10 cellular contexts compared by ENCODE assay signal in genomic region chr11:67644042-67644441, GRCh38. TPM values are rescaled to one million over a fixed set of nuclear protein-coding genes. Genes with fewer than 3 reads are reported as not detected.
DNase-seq lines count a peak whose midpoint lies in the region; TF ChIP-seq lines count a peak whose summit lies in the region.
"Had no signal": no experiment of that assay in that cellular context is flagged by ENCODE, and none has a peak within 500 bp of the region (broad histone marks: within the 10 kb centered on the region; RNA-seq: fewer than 3 reads in every experiment).

No MANE protein-coding gene starts in this region.

- 0 out of 2 replicates have a peak overlapping the region, but pooled peaks have one; percentile 1 for H3K27ac ChIP-seq in C4-2B
- H3K27ac ChIP-seq in OCI-LY7 (ENCODE audit: low read depth, low read length, poor library complexity, severe bottlenecking), result peak overlapping the region; percentile 97

- BruUV-seq in OCI-LY7 (replicated peaks; lab: Mats Ljungman, UMichigan), result no TSS peak

- H3K36me3 ChIP-seq in OCI-LY7 (ENCODE audit: insufficient read depth, low read length), result no peaks in the 10 kb centered on the region; the same call in 1 of the 2 replicates

- DNase-seq in OCI-LY7 (ENCODE audit: low spot score) (peak; percentile 71), fibroblast of pulmonary artery (ENCODE audit: low read depth) (peak; percentile 20), NCI-H1694 treated with DMSO at 0.1 percent for 48 hours (lab: John Stamatoyannopoulos, UW) (no peak), NK-92 (lab: John Stamatoyannopoulos, UW; ENCODE audit: unreplicated experiment) (no peak), NCI-H2107 (lab: John Stamatoyannopoulos, UW) (no peak), SKM-1 (lab: John Stamatoyannopoulos, UW; ENCODE audit: unreplicated experiment) (no peak)
- DNase-seq: nephron progenitor cell had no signal

- H3K4me1 ChIP-seq in OCI-LY7 (ENCODE audit: insufficient read depth, low read length, poor library complexity, severe bottlenecking), result peaks cover 59% of the 10 kb centered on the region

- H3K4me3 ChIP-seq in OCI-LY7 (ENCODE audit: low read depth, low read length, poor library complexity, severe bottlenecking) (peak overlapping the region; percentile 70), fibroblast of pulmonary artery (replicated peaks; ENCODE audit: low read depth, low read length) (no peak overlapping the region)

- H4K20me1 ChIP-seq in OCI-LY7 (ENCODE audit: insufficient read depth, low read length), result no peaks in the 10 kb centered on the region

- H3K4me2 ChIP-seq in OCI-LY7 (ENCODE audit: low read length), result peak overlapping the region; percentile 79

- no peaks in the 10 kb centered on the region for H3K9me3 ChIP-seq in OCI-LY7 (ENCODE audit: low read length)

- POLR2A ChIA-PET in OCI-LY7 (lab: Charles Lee), result interaction anchor here (8.0 kb wide), 1 partner anchor 15 kb away, joined by 69 read pairs; no protein-coding TSS in a partner anchor

- H2AFZ ChIP-seq in OCI-LY7 (ENCODE audit: low read length), result no peak overlapping the region

- intact Hi-C loops in OCI-LY7 (cut with micrococcal nuclease; ENCODE audit: unreplicated experiment), result loop anchor here (1.0 to 10.0 kb wide), 4 partner anchors 15 to 351 kb away; partner anchors contain the start of genes PPP1CA and TBC1D10C

- CTCF ChIA-PET in OCI-LY7 (lab: Charles Lee; ENCODE audit: unreplicated experiment), result interaction anchor here (1.0 kb wide), 1 partner anchor 14 kb away, joined by 3 read pairs; no protein-coding TSS in a partner anchor

- no peaks in the 10 kb centered on the region for H3K9me2 ChIP-seq in OCI-LY7 (ENCODE audit: insufficient read depth, low read length)

- TF ChIP-seq CTCF in C4-2B (conservative IDR thresholded peaks at IDR 0.05) (no peak; the same call in 1 of the 2 replicates), GM12874 (IDR thresholded peaks at IDR 0.05; ENCODE audit: insufficient read depth, low read depth, low read length) (peak; percentile 47), OCI-LY7 (conservative IDR thresholded peaks at IDR 0.05; ENCODE audit: low read length) (peak; percentile 86), fibroblast of pulmonary artery (IDR thresholded peaks at IDR 0.05; ENCODE audit: low read length, missing control alignments) (peak; percentile 25)

- H3K79me2 ChIP-seq in OCI-LY7 (ENCODE audit: insufficient read depth, low read depth, low read length), result no peaks in the 10 kb centered on the region

RNA-seq across cellular contexts. Expression of gene TBX10, which starts 4.5 kb away (rescaled TPM):
- total RNA-seq in OCI-LY7 (2014; rRNA removed; shearing (Covaris generic)), result 2.4 and 4.3 TPM in 2 replicates
- 5.3 and 5.7 TPM in 2 replicates for total RNA-seq in OCI-LY7 (2022)
- total RNA-seq: LHCN-M2 had no signal

RNA-seq across cellular contexts. Expression of gene ACY3, which starts 6.5 kb away (rescaled TPM):
- 17.1 and 25.6 TPM in 2 replicates for total RNA-seq in OCI-LY7 (2014; rRNA removed; shearing (Covaris generic))
- total RNA-seq in OCI-LY7 (2022), result 45.1 and 54.4 TPM in 2 replicates

RNA-seq across cellular contexts. Expression of gene NUDT8, which starts 14.3 kb away (rescaled TPM):
- 14.4 and 20.4 TPM in 2 replicates for total RNA-seq in OCI-LY7 (2014; rRNA removed; shearing (Covaris generic))
- 31.7 and 35.4 TPM in 2 replicates for total RNA-seq in OCI-LY7 (2022)

RNA-seq across cellular contexts. Expression of gene ALDH3B2, which starts 30.4 kb away (rescaled TPM):
- 1.5 and 2.9 TPM in 2 replicates for total RNA-seq in OCI-LY7 (2014; rRNA removed; shearing (Covaris generic))
- total RNA-seq in OCI-LY7 (2022), result 8.0 and 8.3 TPM in 2 replicates
- total RNA-seq: LHCN-M2 had no signal

RNA-seq across cellular contexts. Expression of gene NDUFV1, which starts 37.3 kb away (rescaled TPM):
- total RNA-seq in OCI-LY7 (2014; rRNA removed; shearing (Covaris generic)), result 257 and 283 TPM in 2 replicates
- 294 and 335 TPM in 2 replicates for total RNA-seq in OCI-LY7 (2022)

Comparison
In these comparisons a context has a peak if more than half of its experiments do, and no peak if none do; other contexts are left out.
1. DNase-seq: peak in OCI-LY7 (single experiment) and fibroblast of pulmonary artery (single experiment); none in NCI-H1694 treated with DMSO at 0.1 percent for 48 hours (single experiment), NK-92 (single experiment), NCI-H2107 (single experiment) and SKM-1 (single experiment).